ENCODE assay signal across 1 cellular context in genomic region chr6:169233832-169234231, GRCh38.
TF ChIP-seq lines count a peak whose summit lies in the region.

No MANE protein-coding gene starts in this region.

TF ChIP-seq in H1, 55 proteins besides CTCF, POLR2A, EP300 and RAD21:
- no peak for TF ChIP-seq TEAD4 (IDR thresholded peaks at IDR 0.05; ENCODE audit: low read depth, low read length)
- no peak for TF ChIP-seq POLR2AphosphoS5 (IDR thresholded peaks at IDR 0.05; ENCODE audit: low read depth, low read length)
- no peak for TF ChIP-seq CTBP2 (IDR thresholded peaks at IDR 0.05; ENCODE audit: borderline replicate concordance, insufficient read depth, insufficient read length, low read length)
- TF ChIP-seq MAFK (IDR thresholded peaks at IDR 0.05; ENCODE audit: low read depth, low read length): no peak
- TF ChIP-seq EGR1 (IDR thresholded peaks at IDR 0.05; ENCODE audit: borderline replicate concordance, low read depth, low read length): no peak
- TF ChIP-seq BCL11A (IDR thresholded peaks at IDR 0.05; ENCODE audit: low read depth in 2 of 2, low read length in 2 of 2): no peak
- no peak for TF ChIP-seq KDM5A (IDR thresholded peaks at IDR 0.05; ENCODE audit: low read length)
- no peak for TF ChIP-seq KDM1A (IDR thresholded peaks at IDR 0.05; ENCODE audit: borderline replicate concordance, low read length)
- TF ChIP-seq SP4 (IDR thresholded peaks at IDR 0.05; ENCODE audit: low read length): no peak
- TF ChIP-seq RFX5 (IDR thresholded peaks at IDR 0.05; ENCODE audit: borderline replicate concordance, low read depth, low read length): no peak
- TF ChIP-seq SAP30 (IDR thresholded peaks at IDR 0.05; ENCODE audit: insufficient read depth, insufficient replicate concordance, low read length): no peak
- no peak for TF ChIP-seq TAF1 (IDR thresholded peaks at IDR 0.05; ENCODE audit: low read depth, low read length)
- TF ChIP-seq POU5F1 (IDR thresholded peaks at IDR 0.05; ENCODE audit: low read depth, low read length): no peak
